In the genomic region with DNA sequence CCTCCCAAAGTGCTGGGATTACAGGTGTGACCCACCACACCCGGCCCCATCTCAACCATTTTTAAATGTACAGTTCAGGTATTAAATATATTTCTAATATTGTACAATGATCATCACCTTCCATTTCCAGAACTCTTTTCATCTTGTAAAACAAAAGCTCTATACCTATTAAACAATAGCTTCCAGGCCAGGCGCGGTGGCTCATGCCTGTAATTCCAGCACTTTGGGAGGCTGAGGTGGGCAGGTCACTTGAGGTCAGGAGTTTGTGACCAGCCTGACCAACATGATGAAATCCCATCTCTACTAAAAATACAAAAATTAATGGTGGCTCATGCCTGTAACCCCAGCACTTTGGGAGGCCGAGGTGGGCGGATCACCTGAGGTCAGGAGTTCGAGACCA, we compare ENCODE assay signal across 6 cellular contexts.
DNase-seq lines count a peak whose midpoint lies in the region; ATAC-seq and TF ChIP-seq lines count a peak whose summit lies in the region.
"Not testable (repeated sequence)": the region's sequence is repeated elsewhere in the genome, so short reads cannot be mapped to it uniquely, and the experiment has no call there.

No MANE protein-coding gene starts in this region.

- H3K27ac ChIP-seq in suprapubic skin, result not testable (repeated sequence)

- H3K4me3 ChIP-seq in suprapubic skin, result not testable (repeated sequence)

- H3K9me3 Mint-ChIP-seq in activated T-cell treated with anti-CD3 and anti-CD28 coated beads, Interleukin-2, amount 50 U/mL, for 24 hours, result not testable (repeated sequence)

- not testable (repeated sequence) for H3K36me3 ChIP-seq in suprapubic skin

- H3K4me1 ChIP-seq in suprapubic skin, result not testable (repeated sequence)

- not testable (repeated sequence) for TF ChIP-seq CTCF in suprapubic skin (IDR thresholded peaks at IDR 0.05)

- not testable (repeated sequence) for H3K4me1 Mint-ChIP-seq in activated T-cell treated with anti-CD3 and anti-CD28 coated beads, Interleukin-2, amount 50 U/mL, for 24 hours (ENCODE audit: low read depth)

- H3K27me3 Mint-ChIP-seq in activated T-cell treated with anti-CD3 and anti-CD28 coated beads, Interleukin-2, amount 50 U/mL, for 24 hours, result not testable (repeated sequence)

- TF ChIP-seq EP300 in suprapubic skin (IDR thresholded peaks at IDR 0.05), result not testable (repeated sequence)

- intact Hi-C loops in left cardiac atrium (cut with DNase I); posterior vena cava (cut with DNase I): not testable (repeated sequence)

- not testable (repeated sequence) for H3K36me3 Mint-ChIP-seq in activated T-cell treated with anti-CD3 and anti-CD28 coated beads, Interleukin-2, amount 50 U/mL, for 24 hours (ENCODE audit: low read depth)

- H3K27ac Mint-ChIP-seq in activated T-cell treated with anti-CD3 and anti-CD28 coated beads, Interleukin-2, amount 50 U/mL, for 24 hours, result not testable (repeated sequence)

- peak; percentile 3 for DNase-seq in activated T-cell treated with anti-CD3 and anti-CD28 coated beads, Interleukin-2, amount 50 U/mL, for 24 hours
- DNase-seq in ecto neural progenitor cell (ENCODE audit: low spot score) (peak; percentile 10), left cardiac atrium (peak; percentile 2), left lobe of liver (ENCODE audit: low spot score) (peak; percentile 7), posterior vena cava (ENCODE audit: low spot score) (peak; percentile 22), suprapubic skin (ENCODE audit: low spot score in 2 of 2) (peak; percentile 8 to 18)

- ATAC-seq in left cardiac atrium, left lobe of liver: not testable (repeated sequence)

- 92% methylated on average over 6 of the region's 6 CpGs for WGBS in suprapubic skin

- not testable (repeated sequence) for H3K27me3 ChIP-seq in suprapubic skin

- TF ChIP-seq POLR2A in suprapubic skin (IDR thresholded peaks at IDR 0.05), result not testable (repeated sequence)

- H3K9me3 ChIP-seq in suprapubic skin, result not testable (repeated sequence)

- not testable (repeated sequence) for H3K4me3 Mint-ChIP-seq in activated T-cell treated with anti-CD3 and anti-CD28 coated beads, Interleukin-2, amount 50 U/mL, for 24 hours
